16 cellular contexts compared by ENCODE assay signal in genomic region chr3:67176396-67176795, GRCh38.
A peak's percentile ranks its signal among the peaks of the same experiment; 100 is the strongest.
DNase-seq lines count a peak whose midpoint lies in the region; ATAC-seq and TF ChIP-seq lines count a peak whose summit lies in the region.
"Had no signal": no experiment of that assay in that cellular context is flagged by ENCODE, and none has a peak within 500 bp of the region (broad histone marks: within the 10 kb centered on the region; RNA-seq: fewer than 3 reads in every experiment).

No MANE protein-coding gene starts in this region.

- no peaks in the 10 kb centered on the region for H3K4me1 ChIP-seq in right atrium auricular region
- H3K4me1 ChIP-seq: BLaER1 treated with 17β-estradiol and CSF1 and Interleukin-3, amounts not matched to agents 10 nM and 100 nM had no signal

- DNase-seq in DMS 273 (lab: John Stamatoyannopoulos, UW; ENCODE audit: unreplicated experiment) (peak; percentile 42), DMS 273 treated with DMSO at 0.1 percent for 48 hours (lab: John Stamatoyannopoulos, UW) (no peak), amniotic epithelial cell (ENCODE audit: low read depth) (peak; percentile 13), iris pigment epithelial cell (ENCODE audit: low read depth) (peak; percentile 3), skeletal muscle cell (ENCODE audit: low read depth) (peak; percentile 3), right atrium auricular region (ENCODE audit: low spot score) (no peak)
- no peak for DNase-seq in stimulated activated CD4-positive, alpha-beta T cell treated with anti-CD3 and anti-CD28 coated beads, Interleukin-2, amount 100 ng/mL, for 24 hours
- DNase-seq: AML-193; CD4-positive, CD25-positive, alpha-beta regulatory T cell; DMS79; HCEC 1CT; HFFc6 had no signal

- no peaks in the 10 kb centered on the region for H3K27me3 ChIP-seq in right atrium auricular region
- H3K27me3 ChIP-seq: BLaER1 treated with 17β-estradiol and CSF1 and Interleukin-3, amounts not matched to agents 10 nM and 100 nM had no signal

- H3K9me3 ChIP-seq in right atrium auricular region, result no peaks in the 10 kb centered on the region

- no peak for ATAC-seq in GM21526 (IDR thresholded peaks at IDR 0.05; ENCODE audit: low FRiP score, unreplicated experiment)
- ATAC-seq: GM12878 had no signal

- no peaks in the 10 kb centered on the region for H3K36me3 ChIP-seq in right atrium auricular region
- H3K36me3 ChIP-seq: BLaER1 treated with 17β-estradiol and CSF1 and Interleukin-3, amounts not matched to agents 10 nM and 100 nM had no signal

- H3K27ac ChIP-seq in right atrium auricular region, result no peak overlapping the region
- H3K27ac ChIP-seq: 22Rv1; BLaER1 treated with 17β-estradiol and CSF1 and Interleukin-3, amounts not matched to agents 10 nM and 100 nM had no signal

- no peak for TF ChIP-seq CTCF in right atrium auricular region (IDR thresholded peaks at IDR 0.05)

- H3K4me3 ChIP-seq in skeletal muscle cell (ENCODE audit: low read depth, low read length) (no peak overlapping the region), right atrium auricular region (no peak overlapping the region)
- H3K4me3 ChIP-seq: BLaER1 treated with 17β-estradiol and CSF1 and Interleukin-3, amounts not matched to agents 10 nM and 100 nM; GM12878 had no signal

Comparison
In these comparisons a context has a peak if more than half of its experiments do, and no peak if none do; other contexts are left out.
1. DNase-seq: peak in DMS 273 (single experiment), amniotic epithelial cell (single experiment), iris pigment epithelial cell (single experiment) and skeletal muscle cell (single experiment); none in DMS 273 treated with DMSO at 0.1 percent for 48 hours (single experiment), stimulated activated CD4-positive, alpha-beta T cell treated with anti-CD3 and anti-CD28 coated beads, Interleukin-2, amount 100 ng/mL, for 24 hours (0 of 2) and right atrium auricular region (single experiment).